In the genomic region with DNA sequence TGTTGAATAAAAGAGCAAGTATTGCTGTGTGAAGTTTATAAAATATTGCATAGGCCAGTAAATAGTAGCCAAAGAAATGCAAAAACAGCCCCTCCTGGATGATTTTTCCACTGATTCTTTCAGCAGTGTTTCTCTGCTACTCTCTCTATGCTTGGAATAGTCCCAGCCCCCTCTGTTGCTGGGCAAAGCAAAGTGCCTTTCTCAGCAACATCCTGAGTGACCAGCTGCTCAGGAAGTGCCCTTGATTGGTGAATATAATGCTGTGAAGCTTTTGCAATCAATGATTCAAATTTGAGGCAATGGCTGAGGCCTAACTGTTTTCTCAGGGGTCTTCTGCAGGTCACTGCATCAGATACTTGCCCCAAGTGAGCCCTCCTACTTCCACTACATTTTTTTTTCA, we compare ENCODE assay signal across 17 cellular contexts.
DNase-seq lines count a peak whose midpoint lies in the region; ATAC-seq and TF ChIP-seq lines count a peak whose summit lies in the region.
"Had no signal": no experiment of that assay in that cellular context is flagged by ENCODE, and none has a peak within 500 bp of the region (broad histone marks: within the 10 kb centered on the region; RNA-seq: fewer than 3 reads in every experiment).

No MANE protein-coding gene starts in this region.

- H3K27ac Mint-ChIP-seq in activated CD8-positive, alpha-beta T cell treated with anti-CD3 and anti-CD28 coated beads for 36 hours, result no peak overlapping the region
- H3K27ac Mint-ChIP-seq: CD4-positive, alpha-beta memory T cell; GM23338 had no signal

- POLR2A ChIA-PET in activated CD8-positive, alpha-beta T cell treated with anti-CD3 and anti-CD28 coated beads for 36 hours (lab: Charles Lee), result no interaction called here

- DNase-seq in HT1080 (ENCODE audit: low read depth) (peak; percentile 3), M059J (ENCODE audit: low read depth) (peak; percentile 27), fibroblast of peridontal ligament (ENCODE audit: extremely low read depth) (peak; percentile 11), myocyte (ENCODE audit: low read depth) (peak; percentile 21), DMS79 (lab: John Stamatoyannopoulos, UW) (no peak), C1 segment of cervical spinal cord (lab: John Stamatoyannopoulos, UW) (no peak)
- no peak for DNase-seq in activated CD8-positive, alpha-beta T cell treated with anti-CD3 and anti-CD28 coated beads for 36 hours
- DNase-seq: Caco-2; CD4-positive, alpha-beta memory T cell; DMS 273 treated with DMSO at 0.1 percent for 48 hours; KG1; NCI-H2029; NCI-H2227 treated with DMSO at 0.1 percent for 48 hours; NCI-H510A; NK-92 treated with Interleukin-12 subunit alpha and Interleukin-12 subunit beta, amount 100 ng/mL, for 24 hours had no signal

- no peak for TF ChIP-seq CTCF in activated CD8-positive, alpha-beta T cell treated with anti-CD3 and anti-CD28 coated beads for 36 hours (IDR thresholded peaks at IDR 0.05)

- CTCF ChIA-PET in activated CD8-positive, alpha-beta T cell treated with anti-CD3 and anti-CD28 coated beads for 36 hours (lab: Charles Lee), result no interaction called here

- ATAC-seq in activated CD8-positive, alpha-beta T cell treated with anti-CD3 and anti-CD28 coated beads for 36 hours, result no peak
- ATAC-seq: GM23338, Panc1 had no signal

- no peaks in the 10 kb centered on the region for H3K4me1 Mint-ChIP-seq in activated CD8-positive, alpha-beta T cell treated with anti-CD3 and anti-CD28 coated beads for 36 hours (ENCODE audit: low read depth)
- H3K4me1 Mint-ChIP-seq: CD4-positive, alpha-beta memory T cell had no signal

- H3K4me3 Mint-ChIP-seq in activated CD8-positive, alpha-beta T cell treated with anti-CD3 and anti-CD28 coated beads for 36 hours, result no peak overlapping the region
- H3K4me3 Mint-ChIP-seq: CD4-positive, alpha-beta memory T cell; GM23338 had no signal

- H3K27me3 Mint-ChIP-seq in activated CD8-positive, alpha-beta T cell treated with anti-CD3 and anti-CD28 coated beads for 36 hours, result no peaks in the 10 kb centered on the region
- H3K27me3 Mint-ChIP-seq: CD4-positive, alpha-beta memory T cell had no signal

- no peaks in the 10 kb centered on the region for H3K9me3 Mint-ChIP-seq in activated CD8-positive, alpha-beta T cell treated with anti-CD3 and anti-CD28 coated beads for 36 hours
- H3K9me3 Mint-ChIP-seq: CD4-positive, alpha-beta memory T cell; GM23338 had no signal

- no peaks in the 10 kb centered on the region for H3K36me3 Mint-ChIP-seq in activated CD8-positive, alpha-beta T cell treated with anti-CD3 and anti-CD28 coated beads for 36 hours (ENCODE audit: low read depth)
- H3K36me3 Mint-ChIP-seq: CD4-positive, alpha-beta memory T cell had no signal

- intact Hi-C loops in activated CD8-positive, alpha-beta T cell treated with anti-CD3 and anti-CD28 coated beads for 36 hours (cut with micrococcal nuclease), result no loop called here

Comparison
In these comparisons a context has a peak if more than half of its experiments do, and no peak if none do; other contexts are left out.
1. DNase-seq: peak in HT1080 (single experiment), M059J (single experiment), fibroblast of peridontal ligament (single experiment) and myocyte (single experiment); none in activated CD8-positive, alpha-beta T cell treated with anti-CD3 and anti-CD28 coated beads for 36 hours (single experiment), DMS79 (single experiment) and C1 segment of cervical spinal cord (0 of 14).